11 cellular contexts compared by ENCODE assay signal in the genomic region with DNA sequence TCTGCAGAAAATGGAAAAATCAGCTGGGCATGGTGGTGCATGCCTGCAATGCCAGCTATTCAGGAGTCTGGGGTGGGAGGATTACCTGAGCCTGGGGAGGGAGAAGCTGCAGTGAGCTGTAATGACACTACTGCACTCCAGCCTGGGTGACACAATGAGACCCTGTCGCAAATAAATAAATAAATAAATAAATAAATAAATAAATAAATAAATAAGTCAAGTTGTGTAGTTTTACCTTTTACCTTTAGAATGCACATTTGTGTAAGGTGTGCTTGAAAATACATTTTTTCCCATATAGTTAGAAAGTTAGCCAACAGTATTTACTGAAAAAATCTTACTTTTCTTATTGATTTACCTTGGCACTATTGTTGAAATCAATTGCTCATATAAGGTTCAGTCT.
"Had no signal": no experiment of that assay in that cellular context is flagged by ENCODE, and none has a peak within 500 bp of the region (broad histone marks: within the 10 kb centered on the region; RNA-seq: fewer than 3 reads in every experiment).

No MANE protein-coding gene starts in this region.

- H3K27ac ChIP-seq: GM23248 had no signal

- H3K4me1 ChIP-seq: HAP-1 had no signal

- ATAC-seq: GM23338, HCT116 had no signal

- H3K4me3 ChIP-seq: GM23248, GM23338, HAP-1 had no signal

- DNase-seq: GM23248, GOT3, H7, H9, HCEC 1CT, HFFc6 had no signal

- H3K4me2 ChIP-seq: GM23338 had no signal

- H3K36me3 ChIP-seq: HAP-1 had no signal

- H3K9me3 ChIP-seq: HAP-1 had no signal

- FAIRE-seq: H1, H54 had no signal
